In the genomic region with DNA sequence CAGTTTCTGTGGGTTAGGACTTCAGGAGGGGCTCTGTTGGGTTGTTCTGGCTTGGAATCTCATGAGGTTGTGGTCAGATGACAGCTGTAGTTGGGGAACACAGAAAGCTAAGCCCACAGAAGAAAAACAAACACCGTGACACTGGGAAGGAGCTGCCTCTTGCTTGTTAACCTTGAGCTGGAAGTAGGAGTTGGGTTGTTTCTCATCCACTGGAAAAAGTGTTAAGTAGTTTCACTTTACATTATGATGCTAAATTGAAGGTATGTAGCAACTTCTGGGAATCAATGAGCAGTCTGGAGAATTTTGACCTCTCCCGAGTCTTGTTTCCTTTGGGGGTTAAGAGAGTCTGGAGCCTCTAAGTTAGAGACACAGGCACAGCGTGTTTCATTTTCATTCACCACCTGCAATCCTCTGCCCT, we compare ENCODE assay signal across 1 cellular context.
TF ChIP-seq lines count a peak whose summit lies in the region.

No MANE protein-coding gene starts in this region.

TF ChIP-seq in IMR-90, 13 proteins besides CTCF, POLR2A, EP300 and RAD21:
- TF ChIP-seq CEBPB (IDR thresholded peaks at IDR 0.05; ENCODE audit: low read depth, low read length), result peak; percentile 45
- TF ChIP-seq MAZ (IDR thresholded peaks at IDR 0.05; ENCODE audit: borderline replicate concordance, low read depth, low read length), result no peak
